1 cellular context compared by ENCODE assay signal in the genomic region with DNA sequence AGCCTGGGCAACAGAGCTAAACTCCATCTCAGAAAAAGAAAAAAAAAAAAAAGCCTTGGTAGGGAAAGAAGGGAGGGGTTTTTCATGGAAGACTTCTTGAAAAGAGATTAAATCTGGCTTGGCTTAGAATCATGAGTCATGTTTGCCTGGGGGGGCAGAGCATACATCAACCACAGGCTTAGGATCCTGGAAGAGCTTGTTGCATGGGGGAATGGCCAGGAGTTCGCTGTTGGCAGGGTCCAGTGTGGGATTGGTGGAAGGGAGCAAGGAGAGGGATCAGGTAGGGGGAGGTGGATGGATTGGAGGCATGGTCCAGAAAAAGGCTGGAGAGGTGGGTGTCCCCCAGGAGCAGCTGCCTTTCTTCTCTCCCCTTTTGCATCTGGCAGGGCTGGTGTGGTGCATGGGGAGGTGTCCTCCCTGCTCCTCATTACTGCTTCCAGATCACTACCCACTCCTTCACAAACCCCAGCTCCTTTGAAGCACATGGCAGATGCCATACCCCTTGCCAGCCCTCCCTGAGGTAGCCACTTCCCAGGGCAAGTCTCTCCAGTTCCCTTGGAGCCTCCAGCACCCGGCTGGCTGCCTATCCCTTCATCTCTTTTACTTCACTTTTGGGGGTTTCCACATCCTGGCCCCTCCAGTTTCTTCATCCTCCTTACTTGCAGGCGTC.
TF ChIP-seq lines count a peak whose summit lies in the region.

No MANE protein-coding gene starts in this region.

TF ChIP-seq in IMR-90, 13 proteins besides CTCF, POLR2A, EP300 and RAD21 (continued from another document):
- TF ChIP-seq, protein P1, sequence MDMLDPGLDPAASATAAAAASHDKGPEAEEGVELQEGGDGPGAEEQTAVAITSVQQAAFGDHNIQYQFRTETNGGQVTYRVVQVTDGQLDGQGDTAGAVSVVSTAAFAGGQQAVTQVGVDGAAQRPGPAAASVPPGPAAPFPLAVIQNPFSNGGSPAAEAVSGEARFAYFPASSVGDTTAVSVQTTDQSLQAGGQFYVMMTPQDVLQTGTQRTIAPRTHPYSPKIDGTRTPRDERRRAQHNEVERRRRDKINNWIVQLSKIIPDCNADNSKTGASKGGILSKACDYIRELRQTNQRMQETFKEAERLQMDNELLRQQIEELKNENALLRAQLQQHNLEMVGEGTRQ (IDR thresholded peaks at IDR 0.05; ENCODE audit: low read depth, low read length), result no peak
- TF ChIP-seq ELK1 (IDR thresholded peaks at IDR 0.05; ENCODE audit: borderline replicate concordance, low read depth, low read length) (no peak), FOS (IDR thresholded peaks at IDR 0.05; ENCODE audit: low read depth, low read length) (no peak), RCOR1 (IDR thresholded peaks at IDR 0.05; ENCODE audit: insufficient replicate concordance, low read length) (no peak), CEBPB (IDR thresholded peaks at IDR 0.05; ENCODE audit: low read depth, low read length) (no peak), NFE2L2 (IDR thresholded peaks at IDR 0.05; ENCODE audit: low read depth, low read length) (no peak), MXI1 (IDR thresholded peaks at IDR 0.05; ENCODE audit: borderline replicate concordance, low read depth, low read length) (no peak), MAFK (IDR thresholded peaks at IDR 0.05; ENCODE audit: low read depth, low read length) (no peak), MAZ (IDR thresholded peaks at IDR 0.05; ENCODE audit: borderline replicate concordance, low read depth, low read length) (no peak), BHLHE40 (IDR thresholded peaks at IDR 0.05; ENCODE audit: low read depth, low read length) (no peak), SMC3 (IDR thresholded peaks at IDR 0.05; ENCODE audit: low read depth, low read length) (no peak)
